Comparison of ENCODE assay signal across 15 cellular contexts in genomic region chr2:7732497-7732896, GRCh38.
"Had no signal": no experiment of that assay in that cellular context is flagged by ENCODE, and none has a peak within 500 bp of the region (broad histone marks: within the 10 kb centered on the region; RNA-seq: fewer than 3 reads in every experiment).

No MANE protein-coding gene starts in this region.

- ATAC-seq: gastrocnemius medialis, heart right ventricle had no signal

- H3K36me3 ChIP-seq: colonic mucosa, gastrocnemius medialis, heart right ventricle, left ventricle myocardium inferior, thyroid gland had no signal

- H3K4me1 Mint-ChIP-seq: activated B cell treated with CpG ODN at 0.5 μM for 24 hours, memory B cell had no signal

- H3K27me3 ChIP-seq: colonic mucosa, gastrocnemius medialis, heart right ventricle, thyroid gland had no signal

- H3K4me3 Mint-ChIP-seq: activated B cell treated with CpG ODN at 0.5 μM for 24 hours; activated CD4-positive, alpha-beta T cell treated with anti-CD3 and anti-CD28 coated beads, Interleukin-2, amount 10 ng/mL, durations not matched to agents 7 days and 5 days; memory B cell; neural crest cell had no signal

- H3K27ac Mint-ChIP-seq: activated B cell treated with CpG ODN at 0.5 μM for 24 hours; activated CD4-positive, alpha-beta T cell treated with anti-CD3 and anti-CD28 coated beads, Interleukin-2, amount 10 ng/mL, durations not matched to agents 7 days and 5 days; memory B cell had no signal

- H3K27ac ChIP-seq: colonic mucosa, gastrocnemius medialis, heart right ventricle, left ventricle myocardium inferior, thyroid gland had no signal

- H3K9me3 Mint-ChIP-seq: activated B cell treated with CpG ODN at 0.5 μM for 24 hours, memory B cell, neural crest cell had no signal

- H3K36me3 Mint-ChIP-seq: memory B cell had no signal

- H3K4me1 ChIP-seq: colonic mucosa, gastrocnemius medialis, heart right ventricle, left ventricle myocardium inferior, thyroid gland had no signal

- FAIRE-seq: urothelium cell line had no signal

- H3K4me3 ChIP-seq: colonic mucosa, gastrocnemius medialis, heart right ventricle, left ventricle myocardium inferior, thyroid gland had no signal

- H3K27me3 Mint-ChIP-seq: activated B cell treated with CpG ODN at 0.5 μM for 24 hours; activated CD4-positive, alpha-beta T cell treated with anti-CD3 and anti-CD28 coated beads, Interleukin-2, amount 10 ng/mL, durations not matched to agents 7 days and 5 days had no signal

- DNase-seq: activated B cell treated with CpG ODN at 0.5 μM for 24 hours; activated CD4-positive, alpha-beta T cell treated with anti-CD3 and anti-CD28 coated beads, Interleukin-2, amount 10 ng/mL, durations not matched to agents 7 days and 5 days; activated CD8-positive, alpha-beta memory T cell treated with anti-CD3 and anti-CD28 coated beads, Interleukin-2, amount 50 U/mL, for 4 hours; activated gamma-delta T cell; colonic mucosa; gastrocnemius medialis; heart right ventricle; islet precursor cell; left ventricle myocardium inferior; stimulated activated CD4-positive, alpha-beta T cell treated with anti-CD3 and anti-CD28 coated beads, Interleukin-2, amount 100 ng/mL, for 48 hours; stimulated activated CD8-positive, alpha-beta memory T cell treated with anti-CD3 and anti-CD28 coated beads, Interleukin-4, amount 100 ng/mL, for 48 hours; thyroid gland had no signal
